ENCODE assay signal across 25 cellular contexts in the genomic region with DNA sequence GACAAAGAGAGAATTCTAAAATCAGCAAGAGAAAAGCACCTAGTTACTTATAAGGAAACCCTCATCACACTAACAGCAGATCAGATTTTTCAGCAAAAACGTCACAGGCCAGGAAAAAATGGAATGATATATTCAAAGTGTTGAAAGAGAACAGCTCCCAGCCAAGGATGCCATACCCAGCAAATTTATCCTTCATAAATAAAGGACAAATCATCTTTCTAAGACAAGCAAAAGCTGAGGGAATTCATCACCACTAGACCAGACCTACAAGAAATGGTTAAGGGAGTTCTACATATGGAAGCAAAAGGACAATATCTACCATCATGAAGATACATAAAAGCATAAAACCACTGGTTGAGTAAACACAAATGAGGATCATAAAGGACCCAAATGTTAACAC.
"Had no signal": no experiment of that assay in that cellular context is flagged by ENCODE, and none has a peak within 500 bp of the region (broad histone marks: within the 10 kb centered on the region; RNA-seq: fewer than 3 reads in every experiment).

No MANE protein-coding gene starts in this region.

- ATAC-seq: stimulated activated effector memory CD8-positive, alpha-beta T cell treated with anti-CD3 and anti-CD28 coated beads, Interleukin-12 subunit alpha, Interleukin-12 subunit beta, amount 100 ng/mL, for 72 hours; stimulated activated memory B cell treated with anti-CD40 and anti-IgM and Interleukin-4, amounts not matched to agents 10 μg/mL and 1 μg/mL and 100 μg/mL, for 72 hours; stimulated activated naive B cell treated with anti-CD40 and anti-IgM and Interleukin-4, amounts not matched to agents 10 μg/mL and 1 μg/mL and 100 μg/mL, for 72 hours; stimulated activated naive CD8-positive, alpha-beta T cell treated with anti-CD3 and anti-CD28 coated beads, Interleukin-15, amount 100 ng/mL, for 72 hours; stimulated activated naive CD8-positive, alpha-beta T cell treated with anti-CD3 and anti-CD28 coated beads, Interleukin-15, Interleukin-2, amounts not matched to agents 100 U/mL and 50 U/mL, for 24 hours; upper lobe of right lung had no signal

- H3K4me1 ChIP-seq: stomach, suprapubic skin, testis, tibial artery, tibial nerve, transverse colon, upper lobe of left lung, upper lobe of right lung, uterus, vagina had no signal

- DNase-seq: stimulated activated CD4-positive, alpha-beta T cell treated with anti-CD3 and anti-CD28 coated beads, Interleukin-2, amount 100 ng/mL, for 48 hours; stimulated activated CD4-positive, alpha-beta T cell treated with anti-CD3 and anti-CD28 coated beads, Interleukin-4, amount 100 ng/mL, for 1 hour; stimulated activated CD4-positive, alpha-beta T cell treated with anti-CD3 and anti-CD28 coated beads, Interleukin-4, amount 100 ng/mL, for 24 hours; stimulated activated CD4-positive, alpha-beta T cell treated with anti-CD3 and anti-CD28 coated beads, Interleukin-4, amount 100 ng/mL, for 4 hours; stimulated activated CD8-positive, alpha-beta memory T cell treated with anti-CD3 and anti-CD28 coated beads, Interleukin-4, amount 100 ng/mL, for 48 hours; stimulated activated naive B cell treated with anti-CD40 and anti-IgM and Interleukin-4, amounts not matched to agents 10 μg/mL and 1 μg/mL and 100 μg/mL, for 72 hours; stimulated activated naive CD4-positive, alpha-beta T cell; stimulated activated naive CD4-positive, alpha-beta T cell treated with Interleukin-2 at 50 U/mL for 16 hours; stimulated activated naive CD8-positive, alpha-beta T cell treated with anti-CD3 and anti-CD28 coated beads, Interleukin-15, amount 100 ng/mL, for 72 hours; stimulated activated naive CD8-positive, alpha-beta T cell treated with anti-CD3 and anti-CD28 coated beads, Interleukin-15, Interleukin-2, amounts not matched to agents 100 U/mL and 50 U/mL, for 24 hours; stomach; substantia nigra; testis; tibial artery; transverse colon; upper lobe of left lung; upper lobe of right lung; uterus had no signal

- H3K27me3 ChIP-seq: stomach, suprapubic skin, testis, tibial artery, tibial nerve, transverse colon, upper lobe of left lung, upper lobe of right lung, uterus, vagina had no signal

- H3K36me3 ChIP-seq: thoracic aorta, transverse colon, upper lobe of left lung, upper lobe of right lung, uterus, vagina had no signal

- FAIRE-seq: urothelium cell line had no signal

- H3K4me3 ChIP-seq: stomach, suprapubic skin, testis, thoracic aorta, tibial artery, tibial nerve, transverse colon, upper lobe of left lung, upper lobe of right lung, uterus, vagina had no signal

- H3K9me3 ChIP-seq: stomach, suprapubic skin, testis, thoracic aorta, transverse colon, upper lobe of left lung, upper lobe of right lung, uterus, vagina had no signal

- H3K27ac ChIP-seq: stomach, suprapubic skin, testis, thoracic aorta, tibial artery, tibial nerve, transverse colon, upper lobe of left lung, upper lobe of right lung, uterus, vagina had no signal
